In the genomic region with DNA sequence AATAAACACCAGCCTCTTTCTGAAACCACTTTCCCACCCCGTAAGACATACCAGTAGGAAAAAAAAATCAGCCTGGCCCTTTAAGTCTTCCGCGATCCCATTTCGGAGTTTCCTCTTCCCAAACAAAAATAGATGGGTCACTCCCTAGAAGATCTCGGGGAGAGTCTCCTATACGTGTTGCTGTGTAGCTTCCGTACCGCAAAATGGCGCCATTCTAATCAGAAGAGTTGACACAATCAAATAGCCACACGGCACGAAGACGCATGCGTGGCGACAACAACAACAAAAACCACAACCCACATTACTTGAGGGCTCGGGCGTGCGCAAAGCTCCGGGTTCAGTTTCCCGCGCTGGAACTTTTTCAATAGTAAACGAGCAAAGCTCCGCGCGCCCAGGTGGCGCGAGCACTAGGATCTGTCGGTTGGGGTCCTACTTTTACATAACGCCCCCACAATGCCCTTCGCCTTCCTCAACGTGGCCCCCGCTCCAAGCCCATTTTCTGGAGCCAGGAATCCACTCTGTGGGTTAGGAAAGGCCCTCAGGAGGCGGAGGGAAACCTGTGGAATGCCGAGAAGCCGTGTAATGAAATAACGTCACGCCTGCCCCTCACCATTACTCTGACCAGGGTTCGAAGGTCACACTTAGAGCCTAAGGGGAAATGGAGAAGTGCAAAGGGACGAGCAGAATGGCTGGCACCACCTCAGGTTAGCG, we compare ENCODE assay signal across 1 cellular context.
A peak's percentile ranks its signal among the peaks of the same experiment; 100 is the strongest.
TF ChIP-seq lines count a peak whose summit lies in the region.

Gene GPANK1, minus strand, starts transcription at position 208 of the 711 bp plus-strand sequence. CDS start 519 bp downstream, outside the sequence.

TF ChIP-seq in K562, 482 proteins besides CTCF, POLR2A, EP300 and RAD21 (continued from another document and continues in another):
- TF ChIP-seq RERE (CRISPR knock-in tag; IDR thresholded peaks at IDR 0.05; ENCODE audit: borderline replicate concordance) (no peak), CHCHD3 (CRISPR knock-in tag; IDR thresholded peaks at IDR 0.05) (peak; percentile 74; the same call in 1 of the 2 replicates), FOXP1 (CRISPR knock-in tag; IDR thresholded peaks at IDR 0.05) (peak; percentile 100), EP400 (IDR thresholded peaks at IDR 0.05) (no peak), SIRT6 (IDR thresholded peaks at IDR 0.05; ENCODE audit: low read depth, low read length) (no peak), WHSC1 (IDR thresholded peaks at IDR 0.05; ENCODE audit: low read length) (no peak), NELFE (IDR thresholded peaks at IDR 0.05; ENCODE audit: insufficient read depth, insufficient read length) (no peak), GATA2 (CRISPR knock-in tag; IDR thresholded peaks at IDR 0.05) (no peak; the same call in 1 of the 2 replicates), MCM7 (IDR thresholded peaks at IDR 0.05) (no peak), ZNF224 (CRISPR knock-in tag; IDR thresholded peaks at IDR 0.05) (peak; percentile 85; the same call in 1 of the 2 replicates), SOX6 (IDR thresholded peaks at IDR 0.05) (peak; percentile 82), MGA (IDR thresholded peaks at IDR 0.05) (no peak), FOXA1 (IDR thresholded peaks at IDR 0.05; ENCODE audit: borderline replicate concordance) (no peak), ARID2 (IDR thresholded peaks at IDR 0.05) (no peak), ATF1 (CRISPR knock-in tag; IDR thresholded peaks at IDR 0.05) (no peak), ATF1 (tag; IDR thresholded peaks at IDR 0.05) (peak; percentile 61), DEAF1 (CRISPR knock-in tag; IDR thresholded peaks at IDR 0.05) (no peak), RFX7 (CRISPR knock-in tag; IDR thresholded peaks at IDR 0.05) (peak; percentile 84; the same call in 1 of the 2 replicates), KDM1A (IDR thresholded peaks at IDR 0.05) (no peak), MAFK (IDR thresholded peaks at IDR 0.05; ENCODE audit: low read length) (peak; percentile 26; the same call in 1 of the 2 replicates), YBX1 (IDR thresholded peaks at IDR 0.05) (no peak), ZNF444 (CRISPR knock-in tag; IDR thresholded peaks at IDR 0.05) (no peak; the same call in 1 of the 2 replicates), SIN3B (IDR thresholded peaks at IDR 0.05; ENCODE audit: low read depth) (no peak), CBFA2T2 (conservative IDR thresholded peaks at IDR 0.05) (no peak), NCOA6 (IDR thresholded peaks at IDR 0.05) (no peak), ZNF197 (CRISPR knock-in tag; IDR thresholded peaks at IDR 0.05; ENCODE audit: low read depth) (no peak), KLF10 (CRISPR knock-in tag; IDR thresholded peaks at IDR 0.05) (no peak; the same call in 1 of the 2 replicates), SMAD3 (CRISPR knock-in tag; conservative IDR thresholded peaks at IDR 0.05) (peak; percentile 89), NR2C2 (CRISPR knock-in tag; IDR thresholded peaks at IDR 0.05) (peak; percentile 82), NR2C2 (tag; IDR thresholded peaks at IDR 0.05) (no peak)
- TF ChIP-seq, protein P1, sequence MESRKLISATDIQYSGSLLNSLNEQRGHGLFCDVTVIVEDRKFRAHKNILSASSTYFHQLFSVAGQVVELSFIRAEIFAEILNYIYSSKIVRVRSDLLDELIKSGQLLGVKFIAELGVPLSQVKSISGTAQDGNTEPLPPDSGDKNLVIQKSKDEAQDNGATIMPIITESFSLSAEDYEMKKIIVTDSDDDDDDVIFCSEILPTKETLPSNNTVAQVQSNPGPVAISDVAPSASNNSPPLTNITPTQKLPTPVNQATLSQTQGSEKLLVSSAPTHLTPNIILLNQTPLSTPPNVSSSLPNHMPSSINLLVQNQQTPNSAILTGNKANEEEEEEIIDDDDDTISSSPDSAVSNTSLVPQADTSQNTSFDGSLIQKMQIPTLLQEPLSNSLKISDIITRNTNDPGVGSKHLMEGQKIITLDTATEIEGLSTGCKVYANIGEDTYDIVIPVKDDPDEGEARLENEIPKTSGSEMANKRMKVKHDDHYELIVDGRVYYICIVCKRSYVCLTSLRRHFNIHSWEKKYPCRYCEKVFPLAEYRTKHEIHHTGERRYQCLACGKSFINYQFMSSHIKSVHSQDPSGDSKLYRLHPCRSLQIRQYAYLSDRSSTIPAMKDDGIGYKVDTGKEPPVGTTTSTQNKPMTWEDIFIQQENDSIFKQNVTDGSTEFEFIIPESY (CRISPR knock-in tag; IDR thresholded peaks at IDR 0.05), result no peak; the same call in none of the 2 replicates
- TF ChIP-seq, protein P2, sequence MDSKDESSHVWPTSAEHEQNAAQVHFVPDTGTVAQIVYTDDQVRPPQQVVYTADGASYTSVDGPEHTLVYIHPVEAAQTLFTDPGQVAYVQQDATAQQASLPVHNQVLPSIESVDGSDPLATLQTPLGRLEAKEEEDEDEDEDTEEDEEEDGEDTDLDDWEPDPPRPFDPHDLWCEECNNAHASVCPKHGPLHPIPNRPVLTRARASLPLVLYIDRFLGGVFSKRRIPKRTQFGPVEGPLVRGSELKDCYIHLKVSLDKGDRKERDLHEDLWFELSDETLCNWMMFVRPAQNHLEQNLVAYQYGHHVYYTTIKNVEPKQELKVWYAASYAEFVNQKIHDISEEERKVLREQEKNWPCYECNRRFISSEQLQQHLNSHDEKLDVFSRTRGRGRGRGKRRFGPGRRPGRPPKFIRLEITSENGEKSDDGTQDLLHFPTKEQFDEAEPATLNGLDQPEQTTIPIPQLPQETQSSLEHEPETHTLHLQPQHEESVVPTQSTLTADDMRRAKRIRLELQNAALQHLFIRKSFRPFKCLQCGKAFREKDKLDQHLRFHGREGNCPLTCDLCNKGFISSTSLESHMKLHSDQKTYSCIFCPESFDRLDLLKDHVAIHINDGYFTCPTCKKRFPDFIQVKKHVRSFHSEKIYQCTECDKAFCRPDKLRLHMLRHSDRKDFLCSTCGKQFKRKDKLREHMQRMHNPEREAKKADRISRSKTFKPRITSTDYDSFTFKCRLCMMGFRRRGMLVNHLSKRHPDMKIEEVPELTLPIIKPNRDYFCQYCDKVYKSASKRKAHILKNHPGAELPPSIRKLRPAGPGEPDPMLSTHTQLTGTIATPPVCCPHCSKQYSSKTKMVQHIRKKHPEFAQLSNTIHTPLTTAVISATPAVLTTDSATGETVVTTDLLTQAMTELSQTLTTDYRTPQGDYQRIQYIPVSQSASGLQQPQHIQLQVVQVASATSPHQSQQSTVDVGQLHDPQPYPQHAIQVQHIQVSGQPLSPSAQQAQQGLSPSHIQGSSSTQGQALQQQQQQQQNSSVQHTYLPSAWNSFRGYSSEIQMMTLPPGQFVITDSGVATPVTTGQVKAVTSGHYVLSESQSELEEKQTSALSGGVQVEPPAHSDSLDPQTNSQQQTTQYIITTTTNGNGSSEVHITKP (IDR thresholded peaks at IDR 0.05; ENCODE audit: partially characterized antibody), result no peak
